In the genomic region with DNA sequence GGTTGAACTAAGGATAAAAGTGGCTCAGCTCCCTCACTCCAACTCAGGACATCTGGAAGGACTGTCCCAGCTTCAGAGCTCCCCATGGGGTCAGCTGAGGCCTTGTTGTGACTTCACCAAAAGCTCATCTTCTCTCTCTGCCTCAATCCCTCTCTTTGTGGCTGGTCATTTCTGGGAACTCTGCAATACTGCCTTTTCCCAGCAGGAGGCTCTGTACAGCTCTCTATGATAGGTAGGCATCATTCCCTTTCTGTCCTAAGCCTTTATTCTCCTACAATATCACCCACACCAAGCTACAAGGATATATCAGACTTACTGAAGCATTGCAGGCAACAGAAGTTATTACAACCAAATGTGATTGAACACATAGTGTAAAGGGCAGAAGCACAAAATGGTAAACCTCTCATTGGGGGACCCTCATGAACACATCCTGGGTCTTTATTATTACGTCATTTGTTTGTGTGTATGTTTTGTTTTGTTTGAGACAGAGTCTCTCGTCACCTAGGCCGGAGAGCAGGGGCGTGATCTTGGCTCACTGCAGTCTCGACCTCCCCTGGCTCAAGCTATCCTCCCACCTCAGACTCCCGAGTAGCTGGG, we compare ENCODE assay signal across 9 cellular contexts. TPM values are rescaled to one million over a fixed set of nuclear protein-coding genes. Genes with fewer than 3 reads are reported as not detected.
A peak's percentile ranks its signal among the peaks of the same experiment; 100 is the strongest.
DNase-seq lines count a peak whose midpoint lies in the region; ATAC-seq and TF ChIP-seq lines count a peak whose summit lies in the region.
"Had no signal": no experiment of that assay in that cellular context is flagged by ENCODE, and none has a peak within 500 bp of the region (broad histone marks: within the 10 kb centered on the region; RNA-seq: fewer than 3 reads in every experiment).

No MANE protein-coding gene starts in this region.

- H3K4me1 Mint-ChIP-seq in activated CD4-positive, alpha-beta T cell treated with anti-CD3 and anti-CD28 coated beads, Interleukin-2, amount 10 ng/mL, durations not matched to agents 24 days and 14 days: no peaks in the 10 kb centered on the region
- H3K4me1 Mint-ChIP-seq: activated naive CD4-positive, alpha-beta T cell treated with anti-CD3 and anti-CD28 coated beads, Interleukin-2, amount 50 U/mL, for 24 hours had no signal

- ATAC-seq in upper lobe of right lung: peak; percentile 79

- peak; percentile 18 to 38 for DNase-seq in activated CD4-positive, alpha-beta T cell treated with anti-CD3 and anti-CD28 coated beads, Interleukin-2, amount 50 U/mL, for 48 hours
- no peak for DNase-seq in activated CD4-positive, alpha-beta T cell treated with anti-CD3 and anti-CD28 coated beads, Interleukin-2, amount 10 ng/mL, durations not matched to agents 24 days and 14 days
- DNase-seq in GM23248: peak; percentile 24
- DNase-seq in NCI-H69 (lab: John Stamatoyannopoulos, UW): peak; percentile 44
- DNase-seq in fibroblast of pulmonary artery (ENCODE audit: low read depth): peak; percentile 36
- no peak for DNase-seq in upper lobe of right lung
- no peak for DNase-seq in NCI-H128 (lab: John Stamatoyannopoulos, UW; ENCODE audit: unreplicated experiment)
- DNase-seq in activated CD4-positive, alpha-beta T cell treated with anti-CD3 and anti-CD28 coated beads for 4 hours: no peak

- H3K4me2 ChIP-seq in GM23248 (ENCODE audit: unreplicated experiment): no peak overlapping the region

- no peaks in the 10 kb centered on the region for H3F3A ChIP-seq in GM23248 (ENCODE audit: insufficient read depth)

- H3K27ac Mint-ChIP-seq in activated CD4-positive, alpha-beta T cell treated with anti-CD3 and anti-CD28 coated beads, Interleukin-2, amount 10 ng/mL, durations not matched to agents 24 days and 14 days: no peak overlapping the region
- H3K27ac Mint-ChIP-seq: activated naive CD4-positive, alpha-beta T cell treated with anti-CD3 and anti-CD28 coated beads, Interleukin-2, amount 50 U/mL, for 24 hours had no signal

- no peak overlapping the region for H2AFZ ChIP-seq in GM23248

- intact Hi-C loops in activated CD4-positive, alpha-beta T cell treated with anti-CD3 and anti-CD28 coated beads, Interleukin-2, amount 10 ng/mL, durations not matched to agents 24 days and 14 days (cut with micrococcal nuclease): no loop called here
- intact Hi-C loops in upper lobe of right lung (cut with DNase I): no loop called here

- H3K79me2 ChIP-seq in GM23248 (ENCODE audit: insufficient read depth): no peaks in the 10 kb centered on the region

- H3K4me3 ChIP-seq in GM23248 (no peak overlapping the region), fibroblast of pulmonary artery (replicated peaks; ENCODE audit: low read depth, low read length) (no peak overlapping the region), upper lobe of right lung (no peak overlapping the region)

- no peaks in the 10 kb centered on the region for H4K20me1 ChIP-seq in GM23248 (ENCODE audit: insufficient read depth)

- 69 to 72% methylated on average over 6 of the region's 6 CpGs for WGBS in GM23248 (ENCODE audit: low coverage in 1 of 2, low lambda C conversion rate in 2 of 2, missing lambda C conversion rate in 2 of 2), 2 experiments

- H3K27ac ChIP-seq in GM23248 (no peak overlapping the region), upper lobe of right lung (no peak overlapping the region)

- H3K9ac ChIP-seq in GM23248: no peak overlapping the region

- TF ChIP-seq CTCF in fibroblast of pulmonary artery (IDR thresholded peaks at IDR 0.05; ENCODE audit: low read length, missing control alignments) (peak; percentile 64), upper lobe of right lung (IDR thresholded peaks at IDR 0.05) (peak; percentile 59)

- H3K9me3 Mint-ChIP-seq in activated CD4-positive, alpha-beta T cell treated with anti-CD3 and anti-CD28 coated beads, Interleukin-2, amount 10 ng/mL, durations not matched to agents 24 days and 14 days: no peaks in the 10 kb centered on the region
- H3K9me3 Mint-ChIP-seq: activated naive CD4-positive, alpha-beta T cell treated with anti-CD3 and anti-CD28 coated beads, Interleukin-2, amount 50 U/mL, for 24 hours had no signal

- peaks cover 3% of the 10 kb centered on the region for H3K27me3 Mint-ChIP-seq in activated CD4-positive, alpha-beta T cell treated with anti-CD3 and anti-CD28 coated beads, Interleukin-2, amount 10 ng/mL, durations not matched to agents 24 days and 14 days

- no peaks in the 10 kb centered on the region for H3K4me1 ChIP-seq in GM23248 (ENCODE audit: insufficient read depth)
- no peaks in the 10 kb centered on the region for H3K4me1 ChIP-seq in upper lobe of right lung

- no peaks in the 10 kb centered on the region for H3K36me3 Mint-ChIP-seq in activated CD4-positive, alpha-beta T cell treated with anti-CD3 and anti-CD28 coated beads, Interleukin-2, amount 10 ng/mL, durations not matched to agents 24 days and 14 days (ENCODE audit: low read depth)
- H3K36me3 Mint-ChIP-seq: activated naive CD4-positive, alpha-beta T cell treated with anti-CD3 and anti-CD28 coated beads, Interleukin-2, amount 50 U/mL, for 24 hours had no signal

- in situ Hi-C loops in GM23248 (cut with MboI): no loop called here

- H3K9me2 ChIP-seq in GM23248 (ENCODE audit: insufficient read depth): no peaks in the 10 kb centered on the region

- no peaks in the 10 kb centered on the region for H3K9me3 ChIP-seq in GM23248 (ENCODE audit: low read depth)
- H3K9me3 ChIP-seq in upper lobe of right lung: no peaks in the 10 kb centered on the region

- H3K4me3 Mint-ChIP-seq in activated CD4-positive, alpha-beta T cell treated with anti-CD3 and anti-CD28 coated beads, Interleukin-2, amount 10 ng/mL, durations not matched to agents 24 days and 14 days: no peak overlapping the region
- H3K4me3 Mint-ChIP-seq: activated naive CD4-positive, alpha-beta T cell treated with anti-CD3 and anti-CD28 coated beads, Interleukin-2, amount 50 U/mL, for 24 hours had no signal

- no peaks in the 10 kb centered on the region for H3K36me3 ChIP-seq in GM23248 (ENCODE audit: low read depth)
- no peaks in the 10 kb centered on the region for H3K36me3 ChIP-seq in upper lobe of right lung

- H3K27me3 ChIP-seq in GM23248 (replicated peaks; ENCODE audit: insufficient read depth): no peaks in the 10 kb centered on the region
- no peaks in the 10 kb centered on the region for H3K27me3 ChIP-seq in upper lobe of right lung

RNA-seq across cellular contexts. Expression of gene PRPS1L1, which starts 36.7 kb away (rescaled TPM):
- not detected in 2 replicates for total RNA-seq in activated CD4-positive, alpha-beta T cell treated with anti-CD3 and anti-CD28 coated beads, Interleukin-2, amount 10 ng/mL, durations not matched to agents 24 days and 14 days
- not detected in 2 replicates for total RNA-seq in GM23248 (2014; rRNA removed; shearing (Covaris generic))
- polyA plus RNA-seq in GM23248 (2016; fragmentation: Nextera tagmentation; extraction: Ambion mirVana): not detected in 2 replicates
- total RNA-seq in upper lobe of right lung: not detected

Comparison
In these comparisons a context has a peak if more than half of its experiments do, and no peak if none do; other contexts are left out.
1. DNase-seq: peak in activated CD4-positive, alpha-beta T cell treated with anti-CD3 and anti-CD28 coated beads, Interleukin-2, amount 50 U/mL, for 48 hours (2 of 2), GM23248 (single experiment), NCI-H69 (single experiment) and fibroblast of pulmonary artery (single experiment); none in activated CD4-positive, alpha-beta T cell treated with anti-CD3 and anti-CD28 coated beads, Interleukin-2, amount 10 ng/mL, durations not matched to agents 24 days and 14 days (single experiment), upper lobe of right lung (single experiment), NCI-H128 (single experiment) and activated CD4-positive, alpha-beta T cell treated with anti-CD3 and anti-CD28 coated beads for 4 hours (0 of 2).